In the genomic region with DNA sequence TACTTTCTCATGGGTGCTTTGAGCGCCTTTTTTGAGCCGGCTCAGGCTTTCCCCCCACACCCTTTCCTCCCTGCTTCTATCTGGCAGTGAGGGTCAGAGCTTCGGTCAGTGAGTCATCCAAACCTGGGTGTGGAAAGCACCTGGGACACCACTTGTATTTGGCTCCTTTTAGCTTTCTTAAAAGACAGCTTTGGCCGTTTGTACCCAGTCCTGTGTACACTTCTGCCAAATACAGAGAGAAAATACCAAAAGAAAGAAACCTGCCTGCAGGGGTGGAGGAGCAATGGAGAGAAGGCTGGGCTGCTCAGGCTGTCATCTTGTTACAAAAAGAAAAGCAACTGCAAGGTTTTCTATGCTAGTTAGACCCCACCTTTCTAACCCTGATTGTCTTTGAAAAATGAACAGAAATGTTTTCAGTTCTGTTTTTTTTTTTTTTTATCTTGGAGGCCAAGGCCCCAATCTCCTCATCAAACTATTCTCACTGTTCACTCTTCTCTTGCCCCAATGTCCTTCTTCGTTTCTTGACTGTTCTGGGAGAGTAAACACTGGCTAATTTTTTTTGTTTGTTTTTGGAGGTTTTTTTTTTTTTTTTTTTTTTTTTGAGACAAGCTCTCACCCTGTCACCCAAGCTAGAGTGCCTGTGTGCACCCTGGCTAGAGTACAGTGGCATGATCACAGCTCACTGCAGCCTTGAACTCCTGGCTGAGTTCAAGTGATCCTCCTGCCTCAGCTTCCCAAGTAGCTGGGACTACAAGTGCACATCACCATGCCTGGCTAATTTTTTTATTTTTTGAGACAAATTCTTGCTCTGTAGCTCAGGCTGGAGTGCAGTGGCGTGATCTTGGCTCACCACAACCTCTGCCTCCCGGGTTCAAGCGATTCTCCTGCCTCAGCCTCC, we compare ENCODE assay signal across 9 cellular contexts.
DNase-seq lines count a peak whose midpoint lies in the region; ATAC-seq and TF ChIP-seq lines count a peak whose summit lies in the region.
"Had no signal": no experiment of that assay in that cellular context is flagged by ENCODE, and none has a peak within 500 bp of the region (broad histone marks: within the 10 kb centered on the region; RNA-seq: fewer than 3 reads in every experiment).

No MANE protein-coding gene starts in this region.

- ATAC-seq in GM18502 (IDR thresholded peaks at IDR 0.05; ENCODE audit: poor library complexity, unreplicated experiment) (peak; percentile 61), HG02571 (IDR thresholded peaks at IDR 0.05; ENCODE audit: unreplicated experiment) (peak; percentile 62)

- no peak overlapping the region for H3K4me3 ChIP-seq in muscle layer of duodenum (ENCODE audit: low read depth in 1 of 2, low read length in 2 of 2)
- no peak overlapping the region for H3K4me3 ChIP-seq in Peyer's patch
- H3K4me3 ChIP-seq: lung had no signal

- TF ChIP-seq CTCF in RWPE1 (conservative IDR thresholded peaks at IDR 0.05; ENCODE audit: low read depth) (no peak), Peyer's patch (IDR thresholded peaks at IDR 0.05) (no peak)

- no peak for TF ChIP-seq POLR2A in Peyer's patch (IDR thresholded peaks at IDR 0.05)

- H3K27me3 ChIP-seq in muscle layer of duodenum (ENCODE audit: low read depth, low read length), result no peaks in the 10 kb centered on the region
- no peaks in the 10 kb centered on the region for H3K27me3 ChIP-seq in Peyer's patch

- H3K27ac ChIP-seq in RWPE1, result peak overlapping the region; percentile 88
- H3K27ac ChIP-seq in muscle layer of duodenum (ENCODE audit: low read length), result peak overlapping the region; percentile 21
- H3K27ac ChIP-seq in Peyer's patch, result peak overlapping the region in 1 of 4 donors; percentile 40

- CTCF ChIA-PET in RWPE1 (lab: Yijun Ruan, JAX), result interaction anchor here (0.5 to 1.8 kb wide), 3 partner anchors 90 to 560 kb away, joined by 3 to 4 read pairs (median 3); no protein-coding TSS in a partner anchor

- DNase-seq in RWPE1 (ENCODE audit: low spot score) (peak; percentile 80), cerebellar cortex (ENCODE audit: low spot score) (no peak), NCI-H2081 treated with DMSO at 0.1 percent for 48 hours (lab: John Stamatoyannopoulos, UW) (no peak), Peyer's patch (no peak)
- no peak for DNase-seq in stimulated activated CD4-positive, alpha-beta T cell treated with anti-CD3 and anti-CD28 coated beads, Interleukin-4, amount 100 ng/mL, for 4 hours

- POLR2A ChIA-PET in RWPE1 (lab: Yijun Ruan, JAX; ENCODE audit: low non-redundant PET), result interaction anchor here (0.7 kb wide), 1 partner anchor 265 kb away, joined by 3 read pairs; no protein-coding TSS in a partner anchor

- H3K9me3 ChIP-seq in muscle layer of duodenum (ENCODE audit: control insufficient read depth in 1 of 2, low read length in 2 of 2), result no peaks in the 10 kb centered on the region
- H3K9me3 ChIP-seq in Peyer's patch, result no peaks in the 10 kb centered on the region

- no peaks in the 10 kb centered on the region for H3K4me1 ChIP-seq in muscle layer of duodenum (ENCODE audit: control insufficient read depth in 1 of 2, insufficient read depth in 2 of 2, low read length in 2 of 2)
- H3K4me1 ChIP-seq in Peyer's patch, result peaks cover 0 to 22% (median 0%) of the 10 kb centered on the region in 4 donors

- H3K36me3 ChIP-seq in muscle layer of duodenum (ENCODE audit: control insufficient read depth in 1 of 2, insufficient read depth in 2 of 2, low read length in 2 of 2) (peaks cover 22 to 23% of the 10 kb centered on the region in 2 donors), Peyer's patch (peaks cover 0 to 45% (median 0%) of the 10 kb centered on the region in 3 donors)
